ENCODE assay signal across 1 cellular context in genomic region chr12:41795910-41796309, GRCh38.
TF ChIP-seq lines count a peak whose summit lies in the region.

No MANE protein-coding gene starts in this region.

TF ChIP-seq in H1, 55 proteins besides CTCF, POLR2A, EP300 and RAD21 (continued from another document):
- TF ChIP-seq YY1 (IDR thresholded peaks at IDR 0.05; ENCODE audit: low read depth, low read length) = no peak
- no peak for TF ChIP-seq POU5F1 (IDR thresholded peaks at IDR 0.05; ENCODE audit: low read depth, low read length)
- TF ChIP-seq MAFK (IDR thresholded peaks at IDR 0.05; ENCODE audit: low read depth, low read length) = no peak
- TF ChIP-seq NRF1 (IDR thresholded peaks at IDR 0.05; ENCODE audit: low read depth, low read length) = no peak
- TF ChIP-seq TEAD4 (IDR thresholded peaks at IDR 0.05; ENCODE audit: low read depth, low read length) = no peak
- no peak for TF ChIP-seq CHD2 (IDR thresholded peaks at IDR 0.05; ENCODE audit: low read length)
- TF ChIP-seq SRF (IDR thresholded peaks at IDR 0.05; ENCODE audit: low read depth, low read length) = no peak
- TF ChIP-seq SUZ12 (IDR thresholded peaks at IDR 0.05; ENCODE audit: low read length) = no peak
TF ChIP-seq in H1: peak in this region for 0.
